In genomic region chr15:88586401-88587162, GRCh38 we compare ENCODE assay signal across 1 cellular context.
TF ChIP-seq lines count a peak whose summit lies in the region.

No MANE protein-coding gene starts in this region.

TF ChIP-seq in IMR-90, 13 proteins besides CTCF, POLR2A, EP300 and RAD21:
- TF ChIP-seq CHD1 (IDR thresholded peaks at IDR 0.05; ENCODE audit: low read depth, low read length), result no peak
- no peak for TF ChIP-seq MAZ (IDR thresholded peaks at IDR 0.05; ENCODE audit: borderline replicate concordance, low read depth, low read length)
- no peak for TF ChIP-seq RFX5 (IDR thresholded peaks at IDR 0.05; ENCODE audit: low read depth, low read length)
- no peak for TF ChIP-seq USF2 (IDR thresholded peaks at IDR 0.05; ENCODE audit: low read depth, low read length)
- TF ChIP-seq NFE2L2 (IDR thresholded peaks at IDR 0.05; ENCODE audit: low read depth, low read length), result no peak
- no peak for TF ChIP-seq MAFK (IDR thresholded peaks at IDR 0.05; ENCODE audit: low read depth, low read length)
